8 cellular contexts compared by ENCODE assay signal in genomic region chr14:81220488-81220766, GRCh38. TPM values are rescaled to one million over a fixed set of nuclear protein-coding genes. Genes with fewer than 3 reads are reported as not detected.
DNase-seq lines count a peak whose midpoint lies in the region; ATAC-seq lines count a peak whose summit lies in the region.

No MANE protein-coding gene starts in this region.

- H3K27me3 Mint-ChIP-seq in activated CD4-positive, alpha-beta T cell treated with anti-CD3 and anti-CD28 coated beads, Interleukin-2, amount 10 ng/mL, durations not matched to agents 7 days and 5 days, result no peaks in the 10 kb centered on the region

- H3K4me1 ChIP-seq in adipocyte (ENCODE audit: control insufficient read depth, insufficient read depth, low read length), result peaks cover 18% of the 10 kb centered on the region
- peaks cover 6% of the 10 kb centered on the region for H3K4me1 ChIP-seq in thymus (ENCODE audit: control insufficient read depth, insufficient read depth, low read length)

- H3K36me3 Mint-ChIP-seq in activated CD4-positive, alpha-beta T cell treated with anti-CD3 and anti-CD28 coated beads, Interleukin-2, amount 10 ng/mL, durations not matched to agents 7 days and 5 days (ENCODE audit: low read depth), result peaks cover 23% of the 10 kb centered on the region

- under 1% methylated on average over 10 of the region's 10 CpGs for WGBS in thymus

- H3K4me1 Mint-ChIP-seq in activated CD4-positive, alpha-beta T cell treated with anti-CD3 and anti-CD28 coated beads, Interleukin-2, amount 10 ng/mL, durations not matched to agents 7 days and 5 days, result peaks cover 42% of the 10 kb centered on the region

- H3K27ac ChIP-seq in layer of hippocampus (ENCODE audit: low read depth, low read length) (peak overlapping the region; percentile 97), thymus (ENCODE audit: low read depth) (peak overlapping the region; percentile 97)

- CTCF ChIA-PET in activated CD4-positive, alpha-beta T cell treated with anti-CD3 and anti-CD28 coated beads, Interleukin-2, amount 10 ng/mL, durations not matched to agents 7 days and 5 days (lab: Charles Lee), result interaction anchor here (0.6 to 0.7 kb wide), 2 partner anchors 49 to 58 kb away, joined by 3 to 6 read pairs; no protein-coding TSS in a partner anchor

- no peak for ATAC-seq in GM21528 (IDR thresholded peaks at IDR 0.05; ENCODE audit: low FRiP score, unreplicated experiment)

- H3K36me3 ChIP-seq in adipocyte (ENCODE audit: control insufficient read depth, insufficient read depth, low read length, severe bottlenecking) (peaks cover 10% of the 10 kb centered on the region), thymus (ENCODE audit: control insufficient read depth, insufficient read depth) (peaks cover 4% of the 10 kb centered on the region)

- H3K4me3 Mint-ChIP-seq in activated CD4-positive, alpha-beta T cell treated with anti-CD3 and anti-CD28 coated beads, Interleukin-2, amount 10 ng/mL, durations not matched to agents 7 days and 5 days, result peak overlapping the region; percentile 92

- POLR2A ChIA-PET in activated CD4-positive, alpha-beta T cell treated with anti-CD3 and anti-CD28 coated beads, Interleukin-2, amount 10 ng/mL, durations not matched to agents 7 days and 5 days (lab: Charles Lee), result interaction anchor here (1.1 kb wide), 1 partner anchor 54 kb away, joined by 12 read pairs; no protein-coding TSS in a partner anchor

- H3K9me3 ChIP-seq in adipocyte (ENCODE audit: control insufficient read depth, low read length) (no peaks in the 10 kb centered on the region), thymus (ENCODE audit: control insufficient read depth) (no peaks in the 10 kb centered on the region)

- no peaks in the 10 kb centered on the region for H3K27me3 ChIP-seq in adipocyte (replicated peaks; ENCODE audit: control insufficient read depth, insufficient read depth, low read length)
- no peaks in the 10 kb centered on the region for H3K27me3 ChIP-seq in layer of hippocampus (ENCODE audit: control insufficient read depth, insufficient read depth, low read length)
- no peaks in the 10 kb centered on the region for H3K27me3 ChIP-seq in thymus (ENCODE audit: control insufficient read depth, insufficient read depth)

- H3K9me3 Mint-ChIP-seq in activated CD4-positive, alpha-beta T cell treated with anti-CD3 and anti-CD28 coated beads, Interleukin-2, amount 10 ng/mL, durations not matched to agents 7 days and 5 days, result peaks cover 4% of the 10 kb centered on the region

- peak overlapping the region; percentile 91 for H3K4me3 ChIP-seq in adipocyte (ENCODE audit: low read length)
- peak overlapping the region; percentile 71 for H3K4me3 ChIP-seq in thymus (ENCODE audit: low read length)

- peak overlapping the region; percentile 99 for H3K27ac Mint-ChIP-seq in activated CD4-positive, alpha-beta T cell treated with anti-CD3 and anti-CD28 coated beads, Interleukin-2, amount 10 ng/mL, durations not matched to agents 7 days and 5 days

- peak overlapping the region; percentile 99 for H3K9ac ChIP-seq in adipocyte (ENCODE audit: low read length)

- no peak for DNase-seq in activated CD4-positive, alpha-beta T cell treated with anti-CD3 and anti-CD28 coated beads, Interleukin-2, amount 10 ng/mL, durations not matched to agents 7 days and 5 days
- no peak for DNase-seq in activated CD4-positive, alpha-beta T cell treated with anti-CD3 and anti-CD28 coated beads for 48 hours
- DNase-seq in adipocyte (ENCODE audit: low read depth) (no peak), mucosa of gallbladder (ENCODE audit: low spot score) (no peak), SKM-1 treated with dmso at 0.1 percent for 144 hours (lab: John Stamatoyannopoulos, UW; ENCODE audit: unreplicated experiment) (no peak)

RNA-seq across cellular contexts. Expression of gene GTF2A1, which starts 0.3 kb away (rescaled TPM):
- 10 to 100 TPM; 35.3 to 46.9 TPM for total RNA-seq in activated CD4-positive, alpha-beta T cell treated with anti-CD3 and anti-CD28 coated beads, Interleukin-2, amount 10 ng/mL, durations not matched to agents 7 days and 5 days
- 14.1 TPM for polyA plus RNA-seq in thymus
- total RNA-seq in mucosa of gallbladder, result 23.3 TPM
